In genomic region chr2:226273440-226273839, GRCh38 we compare ENCODE assay signal across 21 cellular contexts.
DNase-seq lines count a peak whose midpoint lies in the region; ATAC-seq and TF ChIP-seq lines count a peak whose summit lies in the region.
"Had no signal": no experiment of that assay in that cellular context is flagged by ENCODE, and none has a peak within 500 bp of the region (broad histone marks: within the 10 kb centered on the region; RNA-seq: fewer than 3 reads in every experiment).

No MANE protein-coding gene starts in this region.

- ATAC-seq in PC-3 (no peak), gastrocnemius medialis (peak; percentile 68 to 80), GM21737 (IDR thresholded peaks at IDR 0.05; ENCODE audit: unreplicated experiment) (no peak), GM21717 (IDR thresholded peaks at IDR 0.05; ENCODE audit: unreplicated experiment) (no peak)
- ATAC-seq: GM23338, Panc1 had no signal

- no peak for TF ChIP-seq POLR2A in gastrocnemius medialis (IDR thresholded peaks at IDR 0.05)

- H3F3A ChIP-seq in PC-3 (ENCODE audit: low read length, unreplicated experiment): no peaks in the 10 kb centered on the region

- POLR2A ChIA-PET in PC-3 (lab: Charles Lee; ENCODE audit: unreplicated experiment): no interaction called here

- H3K9ac ChIP-seq in PC-3 (ENCODE audit: low read length): no peak overlapping the region
- H3K9ac ChIP-seq: BLaER1, KMS-11 had no signal

- H3K4me1 ChIP-seq in PC-3 (ENCODE audit: insufficient read depth, low read length) (peaks cover 17% of the 10 kb centered on the region), gastrocnemius medialis (no peaks in the 10 kb centered on the region)
- H3K4me1 ChIP-seq: BLaER1 had no signal

- no peak overlapping the region for H2AFZ ChIP-seq in PC-3 (ENCODE audit: low read length)
- H2AFZ ChIP-seq: GM23338 had no signal

- no peaks in the 10 kb centered on the region for H3K36me3 ChIP-seq in PC-3 (ENCODE audit: low read depth, low read length)
- no peaks in the 10 kb centered on the region for H3K36me3 ChIP-seq in gastrocnemius medialis
- H3K36me3 ChIP-seq: BLaER1 had no signal

- H3K79me2 ChIP-seq in PC-3 (ENCODE audit: low read length): no peaks in the 10 kb centered on the region

- no peak overlapping the region for H3K4me3 ChIP-seq in PC-3 (ENCODE audit: low read length)
- H3K4me3 ChIP-seq in gastrocnemius medialis: no peak overlapping the region
- H3K4me3 ChIP-seq: BLaER1, GM23338, SK-N-MC had no signal

- H3K27ac ChIP-seq in PC-3 (ENCODE audit: low read length) (peak overlapping the region; percentile 49), gastrocnemius medialis (peak overlapping the region in 1 of 4 donors; percentile 18)
- H3K27ac ChIP-seq: BLaER1, KMS-11, SK-N-MC had no signal

- CTCF ChIA-PET in PC-3 (lab: Charles Lee): no interaction called here

- in situ Hi-C loops in gastrocnemius medialis (cut with MboI; ENCODE audit: low sequenced_read_pairs in 4 of 4): no loop called here

- H3K9me2 ChIP-seq in PC-3 (replicated peaks; ENCODE audit: low read length): no peaks in the 10 kb centered on the region

- intact Hi-C loops in PC-3 (cut with micrococcal nuclease) (loop anchor here (5.0 kb wide), 1 partner anchor 379 kb away; no protein-coding TSS in a partner anchor), gastrocnemius medialis (cut with DNase I; ENCODE audit: low total_unique reads) (no loop called here)

- H3K9me3 ChIP-seq in PC-3 (ENCODE audit: low read length) (no peaks in the 10 kb centered on the region), gastrocnemius medialis (no peaks in the 10 kb centered on the region)
- H3K9me3 ChIP-seq: BLaER1 had no signal

- DNase-seq in EL: peak; percentile 5
- peak; percentile 11 for DNase-seq in PC-3
- DNase-seq in kidney tubule cell (ENCODE audit: low spot score): peak; percentile 36
- no peak for DNase-seq in gastrocnemius medialis
- DNase-seq in AG08396 (ENCODE audit: low spot score): no peak
- DNase-seq: CD4-positive, alpha-beta T cell; H9; HFFc6; NCI-H1048; NCI-H1417; NCI-H1694; NCI-H2029 treated with DMSO at 0.1 percent for 48 hours; NCI-H526 treated with DMSO at 0.1 percent for 48 hours; SIG-M5 had no signal

- 0 out of 2 replicates have a peak overlapping the region, but pooled peaks have one; percentile 8 for H3K4me2 ChIP-seq in PC-3 (ENCODE audit: low read length)
- H3K4me2 ChIP-seq: BLaER1, GM23338, KMS-11 had no signal

- H4K20me1 ChIP-seq in PC-3 (ENCODE audit: low read length): no peaks in the 10 kb centered on the region
- H4K20me1 ChIP-seq: BLaER1 had no signal

- H3K27me3 ChIP-seq in PC-3 (ENCODE audit: low read length) (no peaks in the 10 kb centered on the region), gastrocnemius medialis (no peaks in the 10 kb centered on the region)
- H3K27me3 ChIP-seq: BLaER1 had no signal

- TF ChIP-seq CTCF in PC-3 (conservative IDR thresholded peaks at IDR 0.05; ENCODE audit: low read depth, low read length) (no peak), gastrocnemius medialis (IDR thresholded peaks at IDR 0.05 in 4 of 5, conservative IDR thresholded peaks at IDR 0.05 in 1 of 5) (no peak)

- BruUV-seq in PC-3 (replicated peaks; lab: Mats Ljungman, UMichigan): no TSS peak

Comparison
In these comparisons a context has a peak if more than half of its experiments do, and no peak if none do; other contexts are left out.
1. DNase-seq: peak in EL (single experiment), PC-3 (single experiment) and kidney tubule cell (single experiment); none in gastrocnemius medialis (0 of 2) and AG08396 (single experiment).
2. ATAC-seq: peak in gastrocnemius medialis (2 of 2); none in PC-3 (single experiment), GM21737 (single experiment) and GM21717 (single experiment).